ENCODE assay signal across 22 cellular contexts in the genomic region with DNA sequence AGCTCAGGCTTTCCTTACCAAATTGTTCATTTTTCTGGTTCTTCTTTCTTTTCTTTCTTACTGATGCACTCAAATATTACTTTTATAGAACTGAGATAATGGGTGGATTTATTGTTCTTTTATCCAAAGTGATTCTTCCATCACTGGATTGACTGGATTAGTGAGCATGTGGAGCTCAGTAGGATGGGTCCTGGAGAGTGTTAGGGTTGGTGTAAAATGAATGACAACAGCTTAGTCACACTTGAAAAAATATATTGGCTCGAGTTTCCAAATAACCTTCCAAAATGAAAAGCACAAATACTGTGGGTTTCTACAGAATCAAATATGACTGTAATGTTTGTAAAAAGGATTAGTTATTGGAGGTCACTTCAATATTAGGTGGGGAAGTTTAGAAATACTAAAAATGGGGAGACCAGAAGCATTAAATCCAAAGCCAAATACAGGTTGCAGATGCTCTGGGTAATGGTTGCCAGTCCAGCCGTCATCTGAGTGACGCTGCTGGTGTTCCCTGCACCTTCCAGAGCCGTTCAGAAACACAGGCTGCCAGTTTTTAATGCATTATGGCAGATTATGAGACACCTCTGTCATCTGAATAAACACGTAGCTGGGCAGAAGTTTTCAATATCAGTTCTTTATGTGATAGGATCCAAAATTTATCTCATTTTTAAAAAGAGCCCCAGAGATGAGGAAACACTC.
"Had no signal": no experiment of that assay in that cellular context is flagged by ENCODE, and none has a peak within 500 bp of the region (broad histone marks: within the 10 kb centered on the region; RNA-seq: fewer than 3 reads in every experiment).

No MANE protein-coding gene starts in this region.

- H3K4me3 ChIP-seq: dorsolateral prefrontal cortex, left ventricle myocardium inferior, psoas muscle, skin epidermis, suprapubic skin, transverse colon, uterus had no signal

- H3K9me3 ChIP-seq: left ventricle myocardium inferior, psoas muscle, suprapubic skin, transverse colon, uterus had no signal

- DNase-seq: activated B cell treated with CpG ODN at 0.5 μM for 24 hours; activated CD4-positive, alpha-beta memory T cell treated with anti-CD3 and anti-CD28 coated beads, Interleukin-2, amount 10 ng/mL, durations not matched to agents 7 days and 5 days; activated CD4-positive, alpha-beta T cell treated with anti-CD3 and anti-CD28 coated beads for 48 hours; activated CD8-positive, alpha-beta memory T cell treated with anti-CD3 and anti-CD28 coated beads, Interleukin-2, amount 10 ng/mL, durations not matched to agents 7 days and 5 days; activated naive CD4-positive, alpha-beta T cell treated with Interleukin-2 at 50 U/mL for 16 hours; activated naive CD8-positive, alpha-beta T cell treated with anti-CD3 and anti-CD28 coated beads, Interleukin-2, amount 10 ng/mL, durations not matched to agents 7 days and 5 days; activated T-cell treated with anti-CD3 and anti-CD28 coated beads, Interleukin-2, amount 50 U/mL, for 1 hour; amygdala; dorsolateral prefrontal cortex; head of caudate nucleus; immature natural killer cell; left ventricle myocardium inferior; psoas muscle; right cardiac atrium; transverse colon; uterus had no signal

- H3K27ac Mint-ChIP-seq: activated B cell treated with CpG ODN at 0.5 μM for 24 hours; activated CD4-positive, alpha-beta memory T cell treated with anti-CD3 and anti-CD28 coated beads, Interleukin-2, amount 10 ng/mL, durations not matched to agents 7 days and 5 days; activated CD8-positive, alpha-beta memory T cell treated with anti-CD3 and anti-CD28 coated beads, Interleukin-2, amount 10 ng/mL, durations not matched to agents 7 days and 5 days; activated naive CD8-positive, alpha-beta T cell treated with anti-CD3 and anti-CD28 coated beads, Interleukin-2, amount 10 ng/mL, durations not matched to agents 7 days and 5 days; activated T-helper 17 cell treated with anti-CD3 and anti-CD28 coated beads, Interleukin-2, amount 50 U/mL, for 72 hours; immature natural killer cell; stimulated activated naive CD8-positive, alpha-beta T cell treated with anti-CD3 and anti-CD28 coated beads, Interleukin-15, Interleukin-2, amounts not matched to agents 100 ng/mL and 50 ng/mL, for 24 hours had no signal

- ATAC-seq: activated CD8-positive, alpha-beta memory T cell treated with anti-CD3 and anti-CD28 coated beads, Interleukin-2, amount 10 ng/mL, durations not matched to agents 7 days and 5 days; activated T-helper 17 cell treated with anti-CD3 and anti-CD28 coated beads, Interleukin-2, amount 50 U/mL, for 72 hours; psoas muscle; right cardiac atrium had no signal

- H3K4me3 Mint-ChIP-seq: activated B cell treated with CpG ODN at 0.5 μM for 24 hours; activated CD4-positive, alpha-beta memory T cell treated with anti-CD3 and anti-CD28 coated beads, Interleukin-2, amount 10 ng/mL, durations not matched to agents 7 days and 5 days; activated CD8-positive, alpha-beta memory T cell treated with anti-CD3 and anti-CD28 coated beads, Interleukin-2, amount 10 ng/mL, durations not matched to agents 7 days and 5 days; activated naive CD8-positive, alpha-beta T cell treated with anti-CD3 and anti-CD28 coated beads, Interleukin-2, amount 10 ng/mL, durations not matched to agents 7 days and 5 days; activated T-helper 17 cell treated with anti-CD3 and anti-CD28 coated beads, Interleukin-2, amount 50 U/mL, for 72 hours; immature natural killer cell; neural crest cell; stimulated activated naive CD8-positive, alpha-beta T cell treated with anti-CD3 and anti-CD28 coated beads, Interleukin-15, Interleukin-2, amounts not matched to agents 100 ng/mL and 50 ng/mL, for 24 hours had no signal

- H3K4me1 Mint-ChIP-seq: activated B cell treated with CpG ODN at 0.5 μM for 24 hours; activated CD4-positive, alpha-beta memory T cell treated with anti-CD3 and anti-CD28 coated beads, Interleukin-2, amount 10 ng/mL, durations not matched to agents 7 days and 5 days; activated CD8-positive, alpha-beta memory T cell treated with anti-CD3 and anti-CD28 coated beads, Interleukin-2, amount 10 ng/mL, durations not matched to agents 7 days and 5 days; activated T-helper 17 cell treated with anti-CD3 and anti-CD28 coated beads, Interleukin-2, amount 50 U/mL, for 72 hours; immature natural killer cell had no signal

- H3K27me3 Mint-ChIP-seq: activated CD4-positive, alpha-beta memory T cell treated with anti-CD3 and anti-CD28 coated beads, Interleukin-2, amount 10 ng/mL, durations not matched to agents 7 days and 5 days; activated CD8-positive, alpha-beta memory T cell treated with anti-CD3 and anti-CD28 coated beads, Interleukin-2, amount 10 ng/mL, durations not matched to agents 7 days and 5 days; activated naive CD8-positive, alpha-beta T cell treated with anti-CD3 and anti-CD28 coated beads, Interleukin-2, amount 10 ng/mL, durations not matched to agents 7 days and 5 days had no signal

- H3K27ac ChIP-seq: dorsolateral prefrontal cortex, epithelial cell of prostate, left ventricle myocardium inferior, psoas muscle, skin epidermis, suprapubic skin, transverse colon, uterus had no signal

- H3K9me3 Mint-ChIP-seq: activated B cell treated with CpG ODN at 0.5 μM for 24 hours; activated CD4-positive, alpha-beta memory T cell treated with anti-CD3 and anti-CD28 coated beads, Interleukin-2, amount 10 ng/mL, durations not matched to agents 7 days and 5 days; activated naive CD8-positive, alpha-beta T cell treated with anti-CD3 and anti-CD28 coated beads, Interleukin-2, amount 10 ng/mL, durations not matched to agents 7 days and 5 days; immature natural killer cell; neural crest cell; stimulated activated naive CD8-positive, alpha-beta T cell treated with anti-CD3 and anti-CD28 coated beads, Interleukin-15, Interleukin-2, amounts not matched to agents 100 ng/mL and 50 ng/mL, for 24 hours had no signal

- H3K36me3 Mint-ChIP-seq: activated CD8-positive, alpha-beta memory T cell treated with anti-CD3 and anti-CD28 coated beads, Interleukin-2, amount 10 ng/mL, durations not matched to agents 7 days and 5 days; activated naive CD8-positive, alpha-beta T cell treated with anti-CD3 and anti-CD28 coated beads, Interleukin-2, amount 10 ng/mL, durations not matched to agents 7 days and 5 days; immature natural killer cell had no signal

- H3K4me1 ChIP-seq: left ventricle myocardium inferior, psoas muscle, suprapubic skin, transverse colon, uterus had no signal

- H3K27me3 ChIP-seq: suprapubic skin, transverse colon, uterus had no signal

- H3K36me3 ChIP-seq: left ventricle myocardium inferior, suprapubic skin, transverse colon, uterus had no signal
